ENCODE assay signal across 1 cellular context in the genomic region with DNA sequence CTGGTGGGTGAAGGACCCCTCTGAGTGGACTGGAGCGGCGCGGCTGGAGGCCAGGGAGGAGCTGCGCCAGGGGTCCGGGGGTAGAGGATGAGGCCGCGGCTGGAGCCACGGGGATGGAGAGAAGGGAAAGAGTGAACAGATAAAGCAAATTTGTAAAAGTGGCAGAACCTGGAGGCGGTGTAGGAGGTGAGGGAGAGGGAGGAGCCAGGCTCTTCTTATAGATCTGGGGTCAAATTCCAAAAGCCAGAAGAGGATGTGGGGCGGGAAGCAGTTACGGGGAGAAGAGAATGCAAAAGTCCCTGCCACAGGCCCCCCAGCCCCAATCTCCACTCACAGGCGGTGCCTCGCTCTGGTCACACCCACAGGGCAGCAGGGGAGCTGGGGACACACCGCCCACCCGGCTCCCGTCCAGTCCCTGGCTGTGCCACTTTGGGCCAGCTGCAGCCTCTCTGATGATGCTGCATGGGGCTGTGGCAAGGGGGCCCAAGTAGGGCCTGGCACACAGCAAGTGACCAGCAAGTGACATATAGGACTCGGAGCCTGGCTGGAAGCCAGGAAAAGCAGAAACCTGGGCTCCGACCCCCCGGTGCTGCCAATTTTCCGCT.
TF ChIP-seq lines count a peak whose summit lies in the region.

No MANE protein-coding gene starts in this region.

TF ChIP-seq in HCT116, 20 proteins besides CTCF, POLR2A, EP300 and RAD21:
- no peak for TF ChIP-seq EZH2phosphoT487 (IDR thresholded peaks at IDR 0.05; ENCODE audit: borderline replicate concordance)
- no peak for TF ChIP-seq EZH2 (IDR thresholded peaks at IDR 0.05)
- TF ChIP-seq SP1 (IDR thresholded peaks at IDR 0.05; ENCODE audit: low read depth) = no peak
- TF ChIP-seq ZFX (IDR thresholded peaks at IDR 0.05) = no peak
- no peak for TF ChIP-seq ELF1 (IDR thresholded peaks at IDR 0.05; ENCODE audit: borderline replicate concordance, low read depth)
- TF ChIP-seq CEBPB (IDR thresholded peaks at IDR 0.05; ENCODE audit: low read depth) = no peak
- TF ChIP-seq SRF (IDR thresholded peaks at IDR 0.05; ENCODE audit: low read depth) = no peak
- TF ChIP-seq SIN3A (IDR thresholded peaks at IDR 0.05; ENCODE audit: low read depth) = no peak
- TF ChIP-seq, protein P1, sequence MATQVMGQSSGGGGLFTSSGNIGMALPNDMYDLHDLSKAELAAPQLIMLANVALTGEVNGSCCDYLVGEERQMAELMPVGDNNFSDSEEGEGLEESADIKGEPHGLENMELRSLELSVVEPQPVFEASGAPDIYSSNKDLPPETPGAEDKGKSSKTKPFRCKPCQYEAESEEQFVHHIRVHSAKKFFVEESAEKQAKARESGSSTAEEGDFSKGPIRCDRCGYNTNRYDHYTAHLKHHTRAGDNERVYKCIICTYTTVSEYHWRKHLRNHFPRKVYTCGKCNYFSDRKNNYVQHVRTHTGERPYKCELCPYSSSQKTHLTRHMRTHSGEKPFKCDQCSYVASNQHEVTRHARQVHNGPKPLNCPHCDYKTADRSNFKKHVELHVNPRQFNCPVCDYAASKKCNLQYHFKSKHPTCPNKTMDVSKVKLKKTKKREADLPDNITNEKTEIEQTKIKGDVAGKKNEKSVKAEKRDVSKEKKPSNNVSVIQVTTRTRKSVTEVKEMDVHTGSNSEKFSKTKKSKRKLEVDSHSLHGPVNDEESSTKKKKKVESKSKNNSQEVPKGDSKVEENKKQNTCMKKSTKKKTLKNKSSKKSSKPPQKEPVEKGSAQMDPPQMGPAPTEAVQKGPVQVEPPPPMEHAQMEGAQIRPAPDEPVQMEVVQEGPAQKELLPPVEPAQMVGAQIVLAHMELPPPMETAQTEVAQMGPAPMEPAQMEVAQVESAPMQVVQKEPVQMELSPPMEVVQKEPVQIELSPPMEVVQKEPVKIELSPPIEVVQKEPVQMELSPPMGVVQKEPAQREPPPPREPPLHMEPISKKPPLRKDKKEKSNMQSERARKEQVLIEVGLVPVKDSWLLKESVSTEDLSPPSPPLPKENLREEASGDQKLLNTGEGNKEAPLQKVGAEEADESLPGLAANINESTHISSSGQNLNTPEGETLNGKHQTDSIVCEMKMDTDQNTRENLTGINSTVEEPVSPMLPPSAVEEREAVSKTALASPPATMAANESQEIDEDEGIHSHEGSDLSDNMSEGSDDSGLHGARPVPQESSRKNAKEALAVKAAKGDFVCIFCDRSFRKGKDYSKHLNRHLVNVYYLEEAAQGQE (IDR thresholded peaks at IDR 0.05; ENCODE audit: low read depth) = no peak
- no peak for TF ChIP-seq TCF7L2 (IDR thresholded peaks at IDR 0.05; ENCODE audit: borderline replicate concordance, extremely low read depth, insufficient read depth, insufficient read length)
- no peak for TF ChIP-seq ZNF274 (IDR thresholded peaks at IDR 0.05; ENCODE audit: low read depth, low read length)
- TF ChIP-seq EGR1 (IDR thresholded peaks at IDR 0.05; ENCODE audit: low read depth) = no peak
- no peak for TF ChIP-seq JUND (IDR thresholded peaks at IDR 0.05)
- no peak for TF ChIP-seq CBX3 (IDR thresholded peaks at IDR 0.05; ENCODE audit: low read depth)
- TF ChIP-seq FOSL1 (IDR thresholded peaks at IDR 0.05; ENCODE audit: low read depth) = no peak
